ENCODE assay signal across 16 cellular contexts in genomic region chr13:81917829-81918228, GRCh38.
A peak's percentile ranks its signal among the peaks of the same experiment; 100 is the strongest.
DNase-seq lines count a peak whose midpoint lies in the region; ATAC-seq and TF ChIP-seq lines count a peak whose summit lies in the region.
"Had no signal": no experiment of that assay in that cellular context is flagged by ENCODE, and none has a peak within 500 bp of the region (broad histone marks: within the 10 kb centered on the region; RNA-seq: fewer than 3 reads in every experiment).

No MANE protein-coding gene starts in this region.

- TF ChIP-seq CTCF in WTC11 (IDR thresholded peaks at IDR 0.05) (no peak), thyroid gland (IDR thresholded peaks at IDR 0.05) (no peak)

- H3K4me1 ChIP-seq in mesendoderm (ENCODE audit: control insufficient read depth, low read depth, low read length) (no peaks in the 10 kb centered on the region), thyroid gland (peaks cover 7 to 10% of the 10 kb centered on the region in 2 donors)
- H3K4me1 ChIP-seq: BLaER1, Caco-2, HAP-1 had no signal

- H3K4me1 Mint-ChIP-seq in WTC11: peaks cover 31% of the 10 kb centered on the region
- no peaks in the 10 kb centered on the region for H3K4me1 Mint-ChIP-seq in immature natural killer cell
- H3K4me1 Mint-ChIP-seq: CD8-positive, alpha-beta memory T cell had no signal

- H3K79me2 ChIP-seq in mesendoderm (ENCODE audit: control insufficient read depth, insufficient read depth, low read length): no peaks in the 10 kb centered on the region

- H3K18ac ChIP-seq in mesendoderm (ENCODE audit: low read length): no peak overlapping the region

- 0 out of 2 replicates have a peak overlapping the region, but pooled peaks have one; percentile 19 for H3K4me3 Mint-ChIP-seq in WTC11
- no peak overlapping the region for H3K4me3 Mint-ChIP-seq in immature natural killer cell
- H3K4me3 Mint-ChIP-seq: CD8-positive, alpha-beta memory T cell had no signal

- H2AK5ac ChIP-seq in mesendoderm (ENCODE audit: low read length): no peak overlapping the region

- no peak overlapping the region for H3K4me3 ChIP-seq in mesendoderm (ENCODE audit: low read length)
- no peak overlapping the region for H3K4me3 ChIP-seq in thyroid gland (replicated peaks in 1 of 3)
- H3K4me3 ChIP-seq: BLaER1, GM23248, HAP-1 had no signal

- no peaks in the 10 kb centered on the region for H3K27me3 ChIP-seq in mesendoderm (ENCODE audit: insufficient read depth, low read length, poor library complexity)
- no peaks in the 10 kb centered on the region for H3K27me3 ChIP-seq in thyroid gland
- H3K27me3 ChIP-seq: BLaER1 had no signal

- DNase-seq in ELF-1 (ENCODE audit: low read depth, low spot score) (peak; percentile 31), WTC11 (ENCODE audit: low spot score) (no peak), mesendoderm (peak; percentile 31), thyroid gland (peak; percentile 24 to 41), mesenteric fat pad (ENCODE audit: low spot score) (no peak), immature natural killer cell (no peak), KBM-7 (no peak)
- DNase-seq: AML-193; Caco-2; CD8-positive, alpha-beta memory T cell; DMS53; GM23248 had no signal

- H3K9ac ChIP-seq in mesendoderm (ENCODE audit: low read length): no peak overlapping the region
- H3K9ac ChIP-seq: BLaER1, GM23248 had no signal

- no peak overlapping the region for H3K56ac ChIP-seq in mesendoderm (ENCODE audit: low read length)

- H3K36me3 Mint-ChIP-seq in WTC11 (peaks cover 3% of the 10 kb centered on the region; the same call in 1 of the 2 replicates), immature natural killer cell (no peaks in the 10 kb centered on the region)
- H3K36me3 Mint-ChIP-seq: CD8-positive, alpha-beta memory T cell had no signal

- H3K36me3 ChIP-seq in mesendoderm (ENCODE audit: control insufficient read depth, insufficient read depth, low read length) (no peaks in the 10 kb centered on the region), thyroid gland (no peaks in the 10 kb centered on the region)
- H3K36me3 ChIP-seq: BLaER1, HAP-1 had no signal

- no peak overlapping the region for H2BK15ac ChIP-seq in mesendoderm (replicated peaks; ENCODE audit: low read depth)

- H3K27me3 Mint-ChIP-seq in WTC11 (ENCODE audit: low read depth) (no peaks in the 10 kb centered on the region), immature natural killer cell (ENCODE audit: low read depth in 3 of 3) (no peaks in the 10 kb centered on the region)
- H3K27me3 Mint-ChIP-seq: CD8-positive, alpha-beta memory T cell had no signal

- H4K8ac ChIP-seq in mesendoderm (ENCODE audit: low read depth, low read length): no peak overlapping the region

- in situ Hi-C loops in KBM-7 (cut with MboI; ENCODE audit: low pct_unique_long_range_greater_than_20kb, low sequenced_read_pairs): no loop called here

- POLR2A ChIA-PET in WTC11 (lab: Charles Lee): no interaction called here

- no peak overlapping the region for H2BK5ac ChIP-seq in mesendoderm (ENCODE audit: low read length)

- H3K4ac ChIP-seq in mesendoderm (ENCODE audit: low read depth, low read length): no peak overlapping the region

- no peak overlapping the region for H3K27ac ChIP-seq in mesendoderm (ENCODE audit: low read depth, low read length)
- H3K27ac ChIP-seq in thyroid gland: peak overlapping the region in 2 of 3 donors; percentile 38 to 42
- H3K27ac ChIP-seq: 22Rv1, BLaER1, GM23248 had no signal

- H2BK120ac ChIP-seq in mesendoderm (ENCODE audit: low read depth, low read length): no peak overlapping the region

- no peaks in the 10 kb centered on the region for H3K9me3 ChIP-seq in thyroid gland
- H3K9me3 ChIP-seq: BLaER1, Caco-2, HAP-1 had no signal

- no peak overlapping the region for H3K23ac ChIP-seq in mesendoderm (ENCODE audit: low read length)

- H4K5ac ChIP-seq in mesendoderm (ENCODE audit: low read length): no peak overlapping the region

- H3K27ac Mint-ChIP-seq in WTC11 (peak overlapping the region; percentile 90), immature natural killer cell (no peak overlapping the region)
- H3K27ac Mint-ChIP-seq: CD8-positive, alpha-beta memory T cell had no signal

- H3K9me3 Mint-ChIP-seq in WTC11: peaks cover 15% of the 10 kb centered on the region; the same call in 1 of the 2 replicates
- H3K9me3 Mint-ChIP-seq in immature natural killer cell: peaks cover 0 to 42% (median 22%) of the 10 kb centered on the region in 6 donors

- TF ChIP-seq POLR2A in thyroid gland (IDR thresholded peaks at IDR 0.05): no peak

- H3K79me1 ChIP-seq in mesendoderm (ENCODE audit: low read length): no peaks in the 10 kb centered on the region

- intact Hi-C loops in thyroid gland (cut with DNase I): no loop called here

- WGBS in mesendoderm (ENCODE audit: extremely low coverage, insufficient coverage, low lambda C conversion rate): no CpG with 5 or more reads among the region's 2 CpGs
- 63 to 64% methylated on average over 2 of the region's 2 CpGs for WGBS in thyroid gland, 2 donors

- peak; percentile 80 for ATAC-seq in WTC11
- ATAC-seq: HepG2 had no signal

- H3K4me2 ChIP-seq in mesendoderm (ENCODE audit: low read length): no peak overlapping the region
- H3K4me2 ChIP-seq: BLaER1 had no signal

- CTCF ChIA-PET in WTC11 (lab: Charles Lee): no interaction called here

TF ChIP-seq in WTC11, 78 proteins besides CTCF, POLR2A, EP300 and RAD21 (continues in another document):
- TF ChIP-seq EMX1 (CRISPR knock-in tag; IDR thresholded peaks at IDR 0.05): no peak
- TF ChIP-seq ERG (CRISPR knock-in tag; IDR thresholded peaks at IDR 0.05): no peak
- no peak for TF ChIP-seq E2F4 (CRISPR knock-in tag; IDR thresholded peaks at IDR 0.05; ENCODE audit: borderline replicate concordance, low read depth)
- no peak for TF ChIP-seq NR1H2 (CRISPR knock-in tag; IDR thresholded peaks at IDR 0.05)
- no peak for TF ChIP-seq ETV6 (CRISPR knock-in tag; IDR thresholded peaks at IDR 0.05)
- TF ChIP-seq PRDM15 (CRISPR knock-in tag; IDR thresholded peaks at IDR 0.05): no peak
- no peak for TF ChIP-seq MXD4 (CRISPR knock-in tag; IDR thresholded peaks at IDR 0.05; ENCODE audit: borderline replicate concordance)
- no peak for TF ChIP-seq ZBTB43 (CRISPR knock-in tag; IDR thresholded peaks at IDR 0.05)
- TF ChIP-seq GRHL2 (CRISPR knock-in tag; IDR thresholded peaks at IDR 0.05; ENCODE audit: insufficient replicate concordance, severe bottlenecking): no peak
- no peak for TF ChIP-seq TCF7 (CRISPR knock-in tag; IDR thresholded peaks at IDR 0.05; ENCODE audit: low read depth)
- no peak for TF ChIP-seq SMAD4 (CRISPR knock-in tag; IDR thresholded peaks at IDR 0.05)
- no peak for TF ChIP-seq TP53 (CRISPR knock-in tag; IDR thresholded peaks at IDR 0.05)
- no peak for TF ChIP-seq CBFB (CRISPR knock-in tag; IDR thresholded peaks at IDR 0.05; ENCODE audit: low read depth)

Comparison
In these comparisons a context has a peak if more than half of its experiments do, and no peak if none do; other contexts are left out.
1. DNase-seq: peak in ELF-1 (single experiment), mesendoderm (single experiment) and thyroid gland (2 of 2); none in WTC11 (single experiment), mesenteric fat pad (single experiment), immature natural killer cell (0 of 3) and KBM-7 (single experiment).